Comparison of ENCODE assay signal across 1 cellular context in the genomic region with DNA sequence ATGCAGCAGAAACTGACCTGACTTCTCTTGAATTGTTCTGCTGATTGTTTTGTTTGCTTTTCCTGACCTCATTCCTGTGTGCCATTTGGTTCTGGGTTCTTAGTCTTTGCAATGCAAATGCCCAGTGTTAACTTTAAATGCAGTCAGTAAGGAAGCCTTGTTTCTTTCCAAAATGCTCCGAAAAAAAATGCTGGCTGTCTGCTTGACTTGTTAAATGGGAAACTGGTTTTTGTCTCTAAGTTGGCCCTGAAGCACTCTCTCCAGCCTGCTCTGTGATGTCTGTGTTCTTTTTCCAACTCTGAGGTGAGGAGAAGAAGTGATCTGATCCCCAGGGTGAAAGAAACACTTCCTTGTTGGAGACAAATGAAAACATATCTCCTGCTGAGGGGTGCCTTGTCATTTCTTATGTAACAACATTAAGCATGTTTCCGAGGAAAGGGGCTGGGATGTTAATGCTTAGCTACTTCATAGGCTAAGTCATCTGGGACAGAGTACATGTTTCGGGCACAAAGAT.
TF ChIP-seq lines count a peak whose summit lies in the region.

No MANE protein-coding gene starts in this region.

TF ChIP-seq in HEK293, 187 proteins besides CTCF, POLR2A, EP300 and RAD21 (continued from another document):
- TF ChIP-seq ZNF148 (tag by site-specific recombination; IDR thresholded peaks at IDR 0.05; ENCODE audit: borderline replicate concordance), result no peak
